ENCODE assay signal across 8 cellular contexts in the genomic region with DNA sequence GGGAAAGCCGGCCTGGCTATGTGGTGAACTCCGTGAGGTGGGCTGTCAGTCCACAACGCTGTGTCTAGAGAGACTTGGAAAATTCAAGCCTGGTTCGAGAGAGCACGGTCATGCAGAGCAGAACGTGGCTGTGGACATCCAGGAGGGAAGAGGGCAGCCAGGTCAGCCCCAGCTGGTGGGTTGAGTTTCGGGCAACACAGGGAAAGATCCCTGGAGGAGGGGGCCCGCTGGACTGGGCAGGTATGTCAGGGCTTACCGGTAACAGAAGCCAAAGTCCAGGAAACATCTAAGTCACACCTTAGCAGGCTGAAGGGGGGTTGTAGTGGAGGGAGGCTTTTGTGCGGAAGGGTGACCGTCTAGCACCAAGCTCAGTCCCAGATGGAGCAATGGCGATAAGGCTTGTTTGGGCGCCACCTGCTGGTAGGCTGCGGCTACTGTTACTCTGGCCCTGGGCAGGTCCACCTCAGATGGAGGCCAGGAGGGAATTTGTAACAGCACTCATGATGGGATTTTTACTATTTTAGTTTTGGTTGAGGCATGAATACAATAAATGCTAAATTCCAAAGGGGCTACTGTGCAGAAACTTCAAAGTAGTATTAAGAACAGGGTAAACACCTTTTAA.
DNase-seq lines count a peak whose midpoint lies in the region; ATAC-seq and TF ChIP-seq lines count a peak whose summit lies in the region.

No MANE protein-coding gene starts in this region.

- H3K36me3 ChIP-seq in WERI-Rb-1 = no peaks in the 10 kb centered on the region
- H3K36me3 ChIP-seq in mammary epithelial cell (ENCODE audit: insufficient read depth, low read length) = no peaks in the 10 kb centered on the region

- H3K4me1 ChIP-seq in mammary epithelial cell (ENCODE audit: insufficient read depth, low read length) = no peaks in the 10 kb centered on the region

- no TSS peak for BruUV-seq in mammary epithelial cell (replicated peaks; lab: Mats Ljungman, UMichigan)

- 51% methylated on average over 10 of the region's 14 CpGs for WGBS in mammary epithelial cell (ENCODE audit: low coverage, missing lambda C conversion rate)

- no peaks in the 10 kb centered on the region for H3K27me3 ChIP-seq in WERI-Rb-1 (ENCODE audit: insufficient read depth, low read depth, severe bottlenecking)
- no peaks in the 10 kb centered on the region for H3K27me3 ChIP-seq in mammary epithelial cell (ENCODE audit: insufficient read depth, low read length)

- peak; percentile 95 for ATAC-seq in GM18517 (IDR thresholded peaks at IDR 0.05; ENCODE audit: unreplicated experiment)
- peak; percentile 82 for ATAC-seq in HG02973 (IDR thresholded peaks at IDR 0.05; ENCODE audit: unreplicated experiment)

- peak; percentile 54 for DNase-seq in ACHN
- peak; percentile 81 for DNase-seq in NCI-H2029 (lab: John Stamatoyannopoulos, UW)
- DNase-seq in WERI-Rb-1 = peak; percentile 85
- peak; percentile 36 for DNase-seq in mammary epithelial cell
- DNase-seq in islet precursor cell = peak; percentile 93
- peak; percentile 51 to 62 for DNase-seq in stimulated activated CD4-positive, alpha-beta T cell treated with anti-CD3 and anti-CD28 coated beads, Interleukin-1b, Interleukin-23, amount 100 ng/mL, for 4 hours (ENCODE audit: low read depth in 2 of 2)

- no peaks in the 10 kb centered on the region for H3K79me2 ChIP-seq in mammary epithelial cell (ENCODE audit: insufficient read depth, low read length)

- no peaks in the 10 kb centered on the region for H4K20me1 ChIP-seq in mammary epithelial cell (ENCODE audit: insufficient read depth, low read length)

- H3K4me2 ChIP-seq in mammary epithelial cell (ENCODE audit: insufficient read depth, low read depth, low read length) = no peak overlapping the region

- no peak overlapping the region for H2AFZ ChIP-seq in mammary epithelial cell (ENCODE audit: low read depth, low read length)

- H3K27ac ChIP-seq in WERI-Rb-1 (no peak overlapping the region), mammary epithelial cell (ENCODE audit: insufficient read depth, low read depth, low read length) (no peak overlapping the region)

- TF ChIP-seq CTCF in WERI-Rb-1 (IDR thresholded peaks at IDR 0.05; ENCODE audit: low read depth, low read length) (peak; percentile 96), mammary epithelial cell (conservative IDR thresholded peaks at IDR 0.05 in 1 of 2, IDR thresholded peaks at IDR 0.05 in 1 of 2; ENCODE audit: extremely low read depth in 1 of 2, insufficient read depth in 1 of 2, low read depth in 1 of 2, low read length in 2 of 2) (peak; percentile 98 to 99)

- H3K4me3 ChIP-seq in WERI-Rb-1 (ENCODE audit: low read depth, low read length) = no peak overlapping the region
- no peak overlapping the region for H3K4me3 ChIP-seq in mammary epithelial cell (replicated peaks in 1 of 3; ENCODE audit: insufficient read depth in 1 of 3, low read depth in 2 of 3, low read length in 3 of 3)

- intact Hi-C loops in mammary epithelial cell (cut with micrococcal nuclease) = loop anchor here (1.0 to 10.0 kb wide), 8 partner anchors 147 to 1051 kb away; a partner anchor contains a TSS

- dilution Hi-C loops in mammary epithelial cell (cut with HindIII; ENCODE audit: low sequenced_read_pairs) = no loop called here

- no peak overlapping the region for H3K9ac ChIP-seq in mammary epithelial cell (ENCODE audit: insufficient read depth, low read length)

- H3K9me3 ChIP-seq in WERI-Rb-1 (ENCODE audit: severe bottlenecking) (no peaks in the 10 kb centered on the region), mammary epithelial cell (replicated peaks; ENCODE audit: insufficient read depth, low read length) (no peaks in the 10 kb centered on the region)

- in situ Hi-C loops in ACHN (cut with HindIII; ENCODE audit: low pct_ligation_motif_present, low pct_unique_long_range_greater_than_20kb, low sequenced_read_pairs) (no loop called here), mammary epithelial cell (cut with MboI; ENCODE audit: low sequenced_read_pairs in 2 of 2) (loop anchor here (10.0 to 25.0 kb wide), 2 partner anchors 110 to 1053 kb away; no protein-coding TSS in a partner anchor)

- CTCF ChIA-PET in mammary epithelial cell (lab: Charles Lee; ENCODE audit: low non-redundant PET) = interaction anchor here (0.6 to 1.0 kb wide), 7 partner anchors 113 to 689 kb away, joined by 3 to 14 read pairs (median 3); no protein-coding TSS in a partner anchor

Comparison
In these comparisons a context has a peak if more than half of its experiments do, and no peak if none do; other contexts are left out.
1. DNase-seq: peak in every context shown above with its lines; median percentile 93 in islet precursor cell; 85 in WERI-Rb-1; 81 in NCI-H2029; 56 in stimulated activated CD4-positive, alpha-beta T cell treated with anti-CD3 and anti-CD28 coated beads, Interleukin-1b, Interleukin-23, amount 100 ng/mL, for 4 hours; 54 in ACHN; 36 in mammary epithelial cell.